Comparison of ENCODE assay signal across 8 cellular contexts in the genomic region with DNA sequence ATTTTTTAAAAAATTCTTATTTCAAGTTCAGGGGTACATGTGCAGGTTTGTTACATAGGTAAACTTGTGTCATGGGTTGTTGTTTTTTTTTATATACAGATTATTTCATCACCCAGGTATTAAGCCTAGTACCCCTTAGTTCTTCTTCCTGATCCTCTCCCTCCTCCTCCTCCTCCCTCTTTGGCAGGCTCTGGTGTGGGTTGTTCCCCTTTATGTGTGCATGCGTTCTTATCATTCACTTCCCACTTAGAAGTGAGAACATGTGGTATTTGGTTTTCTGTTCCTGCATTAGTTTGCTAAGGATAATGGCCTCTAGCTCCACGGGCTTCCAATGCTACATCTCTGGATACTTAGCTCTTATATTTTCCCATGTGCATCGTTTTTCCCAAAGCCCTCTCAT.
"Had no signal": no experiment of that assay in that cellular context is flagged by ENCODE, and none has a peak within 500 bp of the region (broad histone marks: within the 10 kb centered on the region; RNA-seq: fewer than 3 reads in every experiment).

No MANE protein-coding gene starts in this region.

- H3K9me3 ChIP-seq: HAP-1 had no signal

- DNase-seq: GM23248, GOT3, H7, HFFc6, IMR-90 had no signal

- H3K4me3 ChIP-seq: GM23248, HAP-1, K562 had no signal

- H3K4me1 ChIP-seq: HAP-1 had no signal

- H3K36me3 ChIP-seq: HAP-1 had no signal

- ATAC-seq: HCT116, K562 had no signal

- H3K27ac ChIP-seq: GM23248 had no signal
